27 cellular contexts compared by ENCODE assay signal in genomic region chr1:228793032-228793431, GRCh38. TPM values are rescaled to one million over a fixed set of nuclear protein-coding genes. Genes with fewer than 3 reads are reported as not detected.
DNase-seq lines count a peak whose midpoint lies in the region; ATAC-seq and TF ChIP-seq lines count a peak whose summit lies in the region.
"Had no signal": no experiment of that assay in that cellular context is flagged by ENCODE, and none has a peak within 500 bp of the region (broad histone marks: within the 10 kb centered on the region; RNA-seq: fewer than 3 reads in every experiment).

No MANE protein-coding gene starts in this region.

- H3K4me1 Mint-ChIP-seq in activated CD8-positive, alpha-beta memory T cell treated with anti-CD3 and anti-CD28 coated beads, Interleukin-2, amount 10 ng/mL, durations not matched to agents 7 days and 5 days, result peaks cover 30% of the 10 kb centered on the region
- H3K4me1 Mint-ChIP-seq in CD8-positive, alpha-beta T cell (ENCODE audit: low read depth), result peaks cover 25% of the 10 kb centered on the region
- peaks cover 10 to 21% (median 19%) of the 10 kb centered on the region in 3 donors for H3K4me1 Mint-ChIP-seq in T-cell
- no peaks in the 10 kb centered on the region for H3K4me1 Mint-ChIP-seq in endodermal cell
- H3K4me1 Mint-ChIP-seq in mesothelial cell of epicardium, result no peaks in the 10 kb centered on the region
- H3K4me1 Mint-ChIP-seq: stimulated activated memory B cell treated with anti-CD40 and anti-IgM and Interleukin-4, amounts not matched to agents 10 μg/mL and 1 μg/mL and 100 μg/mL, for 72 hours had no signal

- no peak overlapping the region for H3K4me3 ChIP-seq in CD8-positive, alpha-beta T cell (ENCODE audit: low read depth, low read length)
- H3K4me3 ChIP-seq in endodermal cell (ENCODE audit: low read length), result no peak overlapping the region
- H3K4me3 ChIP-seq: A549, adrenal gland, left lung, ovary, right atrium auricular region, testis, vagina had no signal

- in situ Hi-C loops in GM13976 (cut with MboI; ENCODE audit: low sequenced_read_pairs, unreplicated experiment), result no loop called here

- H3K36me3 Mint-ChIP-seq in activated CD8-positive, alpha-beta memory T cell treated with anti-CD3 and anti-CD28 coated beads, Interleukin-2, amount 10 ng/mL, durations not matched to agents 7 days and 5 days, result peaks cover 6% of the 10 kb centered on the region
- peaks cover 2% of the 10 kb centered on the region for H3K36me3 Mint-ChIP-seq in CD8-positive, alpha-beta T cell
- no peaks in the 10 kb centered on the region for H3K36me3 Mint-ChIP-seq in T-cell
- no peaks in the 10 kb centered on the region for H3K36me3 Mint-ChIP-seq in endodermal cell (ENCODE audit: low read depth)
- no peaks in the 10 kb centered on the region for H3K36me3 Mint-ChIP-seq in mesothelial cell of epicardium
- H3K36me3 Mint-ChIP-seq: brain; stimulated activated memory B cell treated with anti-CD40 and anti-IgM and Interleukin-4, amounts not matched to agents 10 μg/mL and 1 μg/mL and 100 μg/mL, for 72 hours had no signal

- POLR2A ChIA-PET in CD8-positive, alpha-beta T cell (lab: Charles Lee), result no interaction called here
- POLR2A ChIA-PET in T-cell (lab: Charles Lee), result no interaction called here

- no peak overlapping the region for H3K27ac ChIP-seq in CD8-positive, alpha-beta T cell (ENCODE audit: low read depth, low read length)
- H3K27ac ChIP-seq in endodermal cell (ENCODE audit: low read depth, low read length), result no peak overlapping the region
- H3K27ac ChIP-seq: A549, adrenal gland, left lung, ovary, right atrium auricular region, testis, vagina, VCaP had no signal

- H3K9ac ChIP-seq in endodermal cell (ENCODE audit: extremely low read depth, low read length, poor library complexity, severe bottlenecking), result no peak overlapping the region
- H3K9ac ChIP-seq: SK-N-SH had no signal

- peak; percentile 25 for ATAC-seq in activated CD8-positive, alpha-beta memory T cell treated with anti-CD3 and anti-CD28 coated beads, Interleukin-2, amount 10 ng/mL, durations not matched to agents 7 days and 5 days
- peak; percentile 36 for ATAC-seq in CD8-positive, alpha-beta T cell
- ATAC-seq in T-cell (replicated peaks in 1 of 4), result peak; percentile 39 to 70 (median 66)
- no peak for ATAC-seq in HG03432 (IDR thresholded peaks at IDR 0.05; ENCODE audit: unreplicated experiment)
- ATAC-seq: A549; stimulated activated memory B cell treated with anti-CD40 and anti-IgM and Interleukin-4, amounts not matched to agents 10 μg/mL and 1 μg/mL and 100 μg/mL, for 72 hours had no signal

- no peak overlapping the region for H3K4me3 Mint-ChIP-seq in activated CD8-positive, alpha-beta memory T cell treated with anti-CD3 and anti-CD28 coated beads, Interleukin-2, amount 10 ng/mL, durations not matched to agents 7 days and 5 days
- no peak overlapping the region for H3K4me3 Mint-ChIP-seq in CD8-positive, alpha-beta T cell
- H3K4me3 Mint-ChIP-seq in T-cell (no peak overlapping the region), endodermal cell (no peak overlapping the region), mesothelial cell of epicardium (no peak overlapping the region)
- H3K4me3 Mint-ChIP-seq: brain; nephron progenitor cell; stimulated activated memory B cell treated with anti-CD40 and anti-IgM and Interleukin-4, amounts not matched to agents 10 μg/mL and 1 μg/mL and 100 μg/mL, for 72 hours had no signal

- no peaks in the 10 kb centered on the region for H3K27me3 ChIP-seq in CD8-positive, alpha-beta T cell (ENCODE audit: insufficient read depth, low read length)
- peaks cover 59% of the 10 kb centered on the region for H3K27me3 ChIP-seq in endodermal cell (ENCODE audit: control insufficient read depth, insufficient read depth, low read length, poor library complexity, severe bottlenecking)
- H3K27me3 ChIP-seq: adrenal gland, left lung, ovary, right atrium auricular region, testis, vagina had no signal

- peaks cover 50% of the 10 kb centered on the region for H3K4me1 ChIP-seq in CD8-positive, alpha-beta T cell (ENCODE audit: insufficient read depth, low read length)
- peaks cover 4% of the 10 kb centered on the region for H3K4me1 ChIP-seq in endodermal cell (ENCODE audit: control insufficient read depth, insufficient read depth, low read length)
- H3K4me1 ChIP-seq: adrenal gland, Caco-2, left lung, right atrium auricular region, testis, vagina had no signal

- no peaks in the 10 kb centered on the region for H3K36me3 ChIP-seq in CD8-positive, alpha-beta T cell (ENCODE audit: insufficient read depth, low read length)
- no peaks in the 10 kb centered on the region for H3K36me3 ChIP-seq in endodermal cell (ENCODE audit: control insufficient read depth, insufficient read depth, low read length)
- H3K36me3 ChIP-seq: adrenal gland, left lung, ovary, right atrium auricular region, vagina had no signal

- no peaks in the 10 kb centered on the region for H3K9me3 ChIP-seq in CD8-positive, alpha-beta T cell (ENCODE audit: low read length)
- H3K9me3 ChIP-seq in endodermal cell (ENCODE audit: control insufficient read depth, low read length), result no peaks in the 10 kb centered on the region
- H3K9me3 ChIP-seq: A549, adrenal gland, Caco-2, left lung, ovary, SK-N-SH, testis, vagina had no signal

- intact Hi-C loops in CD8-positive, alpha-beta T cell (cut with DNase I, micrococcal nuclease), result loop anchor here in 1 of 2 experiments (5.0 kb wide), 1 partner anchor 56 kb away; the partner anchor contains the start of gene RHOU

- peak; percentile 82 for DNase-seq in activated CD8-positive, alpha-beta memory T cell treated with anti-CD3 and anti-CD28 coated beads, Interleukin-2, amount 10 ng/mL, durations not matched to agents 7 days and 5 days
- DNase-seq in activated CD8-positive, alpha-beta memory T cell treated with anti-CD3 and anti-CD28 coated beads for 24 hours, result no peak
- DNase-seq in CD8-positive, alpha-beta T cell, result peak in 5 of 7 experiments; percentile 8 to 64 (median 21)
- DNase-seq in T-cell, result peak in 18 of 34 experiments; percentile 10 to 29 (median 17)
- DNase-seq in endodermal cell, result peak; percentile 36
- DNase-seq in GM13976 (ENCODE audit: low spot score), result no peak
- DNase-seq in mesothelial cell of epicardium (ENCODE audit: low spot score in 2 of 2, unreplicated experiment in 2 of 2), result no peak
- DNase-seq: adrenal gland; Caco-2; foreskin melanocyte; hippocampal formation; left lung; NCI-H226; NCI-H774; nephron progenitor cell; OCI-M1; ovary; SK-N-SH; stimulated activated CD4-positive, alpha-beta T cell treated with anti-CD3 and anti-CD28 coated beads, Interleukin-2, amount 100 ng/mL, for 48 hours; testis had no signal

- no peak overlapping the region for H3K27ac Mint-ChIP-seq in activated CD8-positive, alpha-beta memory T cell treated with anti-CD3 and anti-CD28 coated beads, Interleukin-2, amount 10 ng/mL, durations not matched to agents 7 days and 5 days
- no peak overlapping the region for H3K27ac Mint-ChIP-seq in CD8-positive, alpha-beta T cell
- no peak overlapping the region for H3K27ac Mint-ChIP-seq in T-cell
- no peak overlapping the region for H3K27ac Mint-ChIP-seq in endodermal cell
- H3K27ac Mint-ChIP-seq in mesothelial cell of epicardium, result no peak overlapping the region
- H3K27ac Mint-ChIP-seq: brain; nephron progenitor cell; stimulated activated memory B cell treated with anti-CD40 and anti-IgM and Interleukin-4, amounts not matched to agents 10 μg/mL and 1 μg/mL and 100 μg/mL, for 72 hours had no signal

- CTCF ChIA-PET in activated CD8-positive, alpha-beta memory T cell treated with anti-CD3 and anti-CD28 coated beads, Interleukin-2, amount 10 ng/mL, durations not matched to agents 7 days and 5 days (lab: Charles Lee), result interaction anchor here (0.9 to 4.3 kb wide), 6 partner anchors 10 to 98 kb away, joined by 3 to 33 read pairs (median 4); partner anchors contain the start of gene RHOU
- CTCF ChIA-PET in CD8-positive, alpha-beta T cell (lab: Charles Lee), result interaction anchor here (1.0 to 2.4 kb wide), 3 partner anchors 9 to 59 kb away, joined by 3 to 8 read pairs (median 4); no protein-coding TSS in a partner anchor
- CTCF ChIA-PET in T-cell (lab: Charles Lee), result no interaction called here

- H3K9me3 Mint-ChIP-seq in activated CD8-positive, alpha-beta memory T cell treated with anti-CD3 and anti-CD28 coated beads, Interleukin-2, amount 10 ng/mL, durations not matched to agents 7 days and 5 days (ENCODE audit: low read depth), result no peaks in the 10 kb centered on the region
- H3K9me3 Mint-ChIP-seq in CD8-positive, alpha-beta T cell, result peaks cover 7% of the 10 kb centered on the region
- peaks cover 3 to 9% (median 4%) of the 10 kb centered on the region in 3 donors for H3K9me3 Mint-ChIP-seq in T-cell
- H3K9me3 Mint-ChIP-seq in endodermal cell, result no peaks in the 10 kb centered on the region
- no peaks in the 10 kb centered on the region for H3K9me3 Mint-ChIP-seq in mesothelial cell of epicardium
- H3K9me3 Mint-ChIP-seq: brain, nephron progenitor cell had no signal

- TF ChIP-seq CTCF in CD8-positive, alpha-beta T cell (IDR thresholded peaks at IDR 0.05), result no peak
- TF ChIP-seq CTCF in endodermal cell (conservative IDR thresholded peaks at IDR 0.05) (no peak), GM13976 (IDR thresholded peaks at IDR 0.05; ENCODE audit: borderline replicate concordance, control extremely low read depth, extremely low read depth, insufficient read depth, missing control alignments) (no peak), mesothelial cell of epicardium (IDR thresholded peaks at IDR 0.05; ENCODE audit: unreplicated experiment) (no peak)

- H3K27me3 Mint-ChIP-seq in activated CD8-positive, alpha-beta memory T cell treated with anti-CD3 and anti-CD28 coated beads, Interleukin-2, amount 10 ng/mL, durations not matched to agents 7 days and 5 days, result peaks cover 4% of the 10 kb centered on the region
- no peaks in the 10 kb centered on the region for H3K27me3 Mint-ChIP-seq in CD8-positive, alpha-beta T cell (ENCODE audit: low read depth)
- H3K27me3 Mint-ChIP-seq in T-cell (no peaks in the 10 kb centered on the region), endodermal cell (ENCODE audit: insufficient read depth) (peaks cover 22% of the 10 kb centered on the region), mesothelial cell of epicardium (ENCODE audit: low read depth) (no peaks in the 10 kb centered on the region)

- 94% methylated on average over 2 of the region's 2 CpGs; no CpG with 5 or more reads in 1 of the 2 experiments for WGBS in endodermal cell (ENCODE audit: insufficient coverage in 1 of 2, insufficient read length in 1 of 2), 2 experiments

RNA-seq across cellular contexts. Expression of gene RHOU, which starts 57.8 kb away (rescaled TPM):
- 1 to 10 TPM in 1 of 2 experiments, under 1 TPM in 1; 0.61 to 4.5 TPM for total RNA-seq in activated CD8-positive, alpha-beta memory T cell treated with anti-CD3 and anti-CD28 coated beads, Interleukin-2, amount 10 ng/mL, durations not matched to agents 7 days and 5 days
- total RNA-seq in CD8-positive, alpha-beta T cell, result under 1 TPM; 0.39 to 0.57 TPM
- total RNA-seq in T-cell (1 to 10 TPM; 1.5 to 2.3 (median 1.8) TPM), endodermal cell (10 to 100 TPM in 1 of 2 donors, 1 to 10 TPM in 1; 9.0 to 12.0 TPM), mesothelial cell of epicardium (39.8 to 40.6 TPM (median 40.6 TPM) in 3 replicates)
- polyA plus RNA-seq in endodermal cell (2013, experiment 1 of 2), result 26.4 TPM
- polyA plus RNA-seq in endodermal cell (2013, experiment 2 of 2), result 24.9 TPM

Comparison
In these comparisons a context has a peak if more than half of its experiments do, and no peak if none do; other contexts are left out.
1. DNase-seq: peak in activated CD8-positive, alpha-beta memory T cell treated with anti-CD3 and anti-CD28 coated beads, Interleukin-2, amount 10 ng/mL, durations not matched to agents 7 days and 5 days (single experiment), CD8-positive, alpha-beta T cell (5 of 7), T-cell (18 of 34) and endodermal cell (single experiment); none in activated CD8-positive, alpha-beta memory T cell treated with anti-CD3 and anti-CD28 coated beads for 24 hours (single experiment), GM13976 (single experiment) and mesothelial cell of epicardium (0 of 2).
2. CTCF ChIA-PET loops: an anchor here in activated CD8-positive, alpha-beta memory T cell treated with anti-CD3 and anti-CD28 coated beads, Interleukin-2, amount 10 ng/mL, durations not matched to agents 7 days and 5 days (0.9 to 4.3 kb wide) and CD8-positive, alpha-beta T cell (1.0 to 2.4 kb wide); none called in T-cell.